ENCODE assay signal across 27 cellular contexts in genomic region chr7:132941905-132942304, GRCh38.
"Had no signal": no experiment of that assay in that cellular context is flagged by ENCODE, and none has a peak within 500 bp of the region (broad histone marks: within the 10 kb centered on the region; RNA-seq: fewer than 3 reads in every experiment).

No MANE protein-coding gene starts in this region.

- H3K9ac ChIP-seq: parathyroid adenoma had no signal

- H2AFZ ChIP-seq: hepatocyte, parathyroid adenoma had no signal

- H3K9me3 Mint-ChIP-seq: endodermal cell; memory B cell; natural killer cell; stimulated activated naive CD8-positive, alpha-beta T cell treated with anti-CD3 and anti-CD28 coated beads, Interleukin-15, amount 100 ng/mL, for 72 hours had no signal

- H3K36me3 Mint-ChIP-seq: natural killer cell had no signal

- H3K4me2 ChIP-seq: hepatocyte, smooth muscle cell had no signal

- H3K27ac ChIP-seq: esophagus muscularis mucosa, foreskin keratinocyte, gastroesophageal sphincter, heart left ventricle, hepatocyte, parathyroid adenoma, right atrium auricular region, thyroid gland, vagina had no signal

- ATAC-seq: foreskin keratinocyte; gastroesophageal sphincter; heart left ventricle; left lobe of liver; natural killer cell; sciatic nerve; stimulated activated naive CD8-positive, alpha-beta T cell treated with anti-CD3 and anti-CD28 coated beads, Interleukin-15, amount 100 ng/mL, for 72 hours had no signal

- H3K27me3 Mint-ChIP-seq: memory B cell; progenitor cell of endocrine pancreas; stimulated activated naive CD8-positive, alpha-beta T cell treated with anti-CD3 and anti-CD28 coated beads, Interleukin-15, amount 100 ng/mL, for 72 hours had no signal

- DNase-seq: effector CD8-positive, alpha-beta T cell; endodermal cell; foreskin keratinocyte; heart left ventricle; kidney; natural killer cell; stimulated activated CD4-positive, alpha-beta T cell treated with anti-CD3 and anti-CD28 coated beads, Interleukin-12 subunit alpha, Interleukin-12 subunit beta, amount 100 ng/mL, for 4 hours; stimulated activated CD4-positive, alpha-beta T cell treated with anti-CD3 and anti-CD28 coated beads, Interleukin-1b, Interleukin-23, amount 100 ng/mL, for 48 hours; stimulated activated CD4-positive, alpha-beta T cell treated with anti-CD3 and anti-CD28 coated beads, Interleukin-4, amount 100 ng/mL, for 1 hour; stimulated activated CD8-positive, alpha-beta memory T cell treated with anti-CD3 and anti-CD28 coated beads, Interleukin-4, amount 100 ng/mL, for 48 hours; stimulated activated naive CD4-positive, alpha-beta T cell; stimulated activated naive CD8-positive, alpha-beta T cell treated with anti-CD3 and anti-CD28 coated beads, Interleukin-15, amount 100 ng/mL, for 72 hours; thyroid gland; trophoblast cell had no signal

- H3K27ac Mint-ChIP-seq: endodermal cell, memory B cell, natural killer cell had no signal

- H3K4me3 Mint-ChIP-seq: endodermal cell; memory B cell; natural killer cell; stimulated activated naive CD8-positive, alpha-beta T cell treated with anti-CD3 and anti-CD28 coated beads, Interleukin-15, amount 100 ng/mL, for 72 hours had no signal

- FAIRE-seq: endothelial cell of umbilical vein, kidney had no signal

- H3K9me3 ChIP-seq: esophagus muscularis mucosa, gastroesophageal sphincter, heart left ventricle, right atrium auricular region, thyroid gland, vagina had no signal

- H3K4me1 ChIP-seq: esophagus muscularis mucosa, foreskin keratinocyte, gastroesophageal sphincter, parathyroid adenoma, right atrium auricular region, thyroid gland, vagina had no signal

- H3K4me3 ChIP-seq: esophagus muscularis mucosa, gastroesophageal sphincter, heart left ventricle, hepatocyte, lung, right atrium auricular region, smooth muscle cell, thyroid gland, vagina had no signal

- H3K27me3 ChIP-seq: esophagus muscularis mucosa, foreskin keratinocyte, gastroesophageal sphincter, heart left ventricle, hepatocyte, right atrium auricular region, thyroid gland, vagina had no signal

- H3K79me2 ChIP-seq: hepatocyte, parathyroid adenoma had no signal

- H3K36me3 ChIP-seq: esophagus muscularis mucosa, gastroesophageal sphincter, heart left ventricle, right atrium auricular region, thyroid gland, vagina had no signal
